Comparison of ENCODE assay signal across 8 cellular contexts in genomic region chr6:29552512-29553051, GRCh38. TPM values are rescaled to one million over a fixed set of nuclear protein-coding genes. Genes with fewer than 3 reads are reported as not detected.
DNase-seq lines count a peak whose midpoint lies in the region; ATAC-seq, FAIRE-seq and TF ChIP-seq lines count a peak whose summit lies in the region.

No MANE protein-coding gene starts in this region.

- peak overlapping the region; percentile 14 for H3K27ac ChIP-seq in C4-2B

- DNase-seq in WTC11 (ENCODE audit: low spot score) (no peak), frontal cortex (ENCODE audit: low spot score in 2 of 2) (peak; percentile 48 to 60), pulmonary artery endothelial cell (ENCODE audit: low read depth, low spot score) (peak; percentile 15), SHP77 (lab: John Stamatoyannopoulos, UW) (no peak), urothelium cell line (ENCODE audit: low spot score) (no peak)

- H3K9me3 Mint-ChIP-seq in WTC11: 0 out of 2 replicates have a peak, but pooled peaks cover 3% of the 10 kb centered on the region

- POLR2A ChIA-PET in WTC11 (lab: Charles Lee): no interaction called here

- no peak overlapping the region for H3K27ac Mint-ChIP-seq in WTC11

- H3K27me3 Mint-ChIP-seq in WTC11 (ENCODE audit: low read depth): peaks cover 96% of the 10 kb centered on the region

- CTCF ChIA-PET in WTC11 (lab: Charles Lee): interaction anchor here (0.6 to 1.4 kb wide), 4 partner anchors 12 to 118 kb away, joined by 3 read pairs; no protein-coding TSS in a partner anchor

- peak overlapping the region; percentile 76 for H3K4me3 Mint-ChIP-seq in WTC11

- peaks cover 7% of the 10 kb centered on the region for H3K36me3 Mint-ChIP-seq in WTC11

- H3K4me1 Mint-ChIP-seq in WTC11: peaks cover 28% of the 10 kb centered on the region

- FAIRE-seq in frontal cortex (lab: Jason Lieb, UNC): no peak
- FAIRE-seq in urothelium cell line (lab: Jason Lieb, UNC): no peak

- peak; percentile 86 for ATAC-seq in GM19043 (IDR thresholded peaks at IDR 0.05; ENCODE audit: low read depth, unreplicated experiment)
- peak; percentile 86 for ATAC-seq in HG03442 (IDR thresholded peaks at IDR 0.05; ENCODE audit: unreplicated experiment)
- ATAC-seq in WTC11: no peak

- no peak for TF ChIP-seq CTCF in C4-2B (conservative IDR thresholded peaks at IDR 0.05)
- TF ChIP-seq CTCF in WTC11 (IDR thresholded peaks at IDR 0.05): no peak

TF ChIP-seq in WTC11, 78 proteins besides CTCF, POLR2A, EP300 and RAD21:
- no peak for TF ChIP-seq MXD4 (CRISPR knock-in tag; IDR thresholded peaks at IDR 0.05; ENCODE audit: borderline replicate concordance)
- TF ChIP-seq NFYB (CRISPR knock-in tag; conservative IDR thresholded peaks at IDR 0.05; ENCODE audit: low read depth): 0 out of 2 replicates have a peak, but pooled peaks have one; percentile 16

RNA-seq across cellular contexts. Expression of gene UBD, which starts 7.0 kb away (rescaled TPM):
- total RNA-seq in WTC11 (2021) (0.15 TPM in 1 of 3 replicates, not detected in the others), frontal cortex (not detected), pulmonary artery endothelial cell (0.53 and 1.9 TPM in 2 replicates)

RNA-seq across cellular contexts. Expression of gene OR2H2, which starts 32.3 kb away (rescaled TPM):
- total RNA-seq in WTC11 (2021): not detected in 3 replicates
- not detected for total RNA-seq in frontal cortex
- not detected in 2 replicates for total RNA-seq in pulmonary artery endothelial cell

Comparison
In these comparisons a context has a peak if more than half of its experiments do, and no peak if none do; other contexts are left out.
1. DNase-seq: peak in frontal cortex (2 of 2) and pulmonary artery endothelial cell (single experiment); none in WTC11 (single experiment), SHP77 (0 of 2) and urothelium cell line (single experiment).